ENCODE assay signal across 31 cellular contexts in the genomic region with DNA sequence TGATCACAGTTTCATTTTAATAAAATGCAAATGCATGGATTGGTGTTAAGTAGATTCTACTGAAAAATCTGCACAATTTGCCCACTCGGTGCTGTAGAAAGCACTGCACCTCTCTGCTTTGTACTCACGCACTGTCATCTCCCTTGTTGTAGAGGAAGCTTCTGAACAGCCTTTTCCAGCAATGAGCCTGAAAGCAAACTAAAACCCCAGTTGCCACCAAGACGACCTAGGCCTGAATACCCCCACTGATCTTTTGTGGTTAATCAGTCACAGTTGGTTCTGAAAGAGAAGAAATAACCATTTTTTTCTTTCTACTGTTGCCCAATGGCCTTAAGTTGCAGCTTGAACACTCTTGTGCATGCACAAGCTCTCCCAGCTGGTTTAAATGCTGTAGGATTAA.
"Had no signal": no experiment of that assay in that cellular context is flagged by ENCODE, and none has a peak within 500 bp of the region (broad histone marks: within the 10 kb centered on the region; RNA-seq: fewer than 3 reads in every experiment).

No MANE protein-coding gene starts in this region.

- H3K9me3 ChIP-seq: left lung, pancreas, prostate gland, stomach, testis, thyroid gland, transverse colon, upper lobe of left lung, vagina had no signal

- H3K9me3 Mint-ChIP-seq: mesothelial cell of epicardium; natural killer cell; nephron progenitor cell; stimulated activated naive B cell treated with anti-CD40 and anti-IgM and Interleukin-4, amounts not matched to agents 10 μg/mL and 1 μg/mL and 100 μg/mL, for 72 hours had no signal

- H3K27ac ChIP-seq: left lung, pancreas, prostate gland, skin epidermis, stomach, testis, thyroid gland, transverse colon, upper lobe of left lung, vagina had no signal

- DNase-seq: hippocampal formation; immature natural killer cell; kidney; left colon; left lung; mesendoderm; naive B cell; natural killer cell; nephron progenitor cell; pancreas; posterior cingulate gyrus; retina; right cardiac atrium; stimulated activated CD4-positive, alpha-beta T cell treated with anti-CD3 and anti-CD28 coated beads, Interleukin-12 subunit alpha, Interleukin-12 subunit beta, amount 100 ng/mL, for 4 hours; stimulated activated CD4-positive, alpha-beta T cell treated with anti-CD3 and anti-CD28 coated beads, Interleukin-15, amount 100 ng/mL, for 24 hours; stimulated activated CD4-positive, alpha-beta T cell treated with anti-CD3 and anti-CD28 coated beads, Interleukin-2, amount 100 ng/mL, for 24 hours; stimulated activated CD4-positive, alpha-beta T cell treated with anti-CD3 and anti-CD28 coated beads, Interleukin-4, amount 100 ng/mL, for 1 hour; stimulated activated naive B cell treated with anti-CD40 and anti-IgM and Interleukin-4, amounts not matched to agents 10 μg/mL and 1 μg/mL and 100 μg/mL, for 72 hours; stimulated activated naive CD8-positive, alpha-beta T cell treated with anti-CD3 and anti-CD28 coated beads, Interleukin-15, Interleukin-2, amounts not matched to agents 100 U/mL and 50 U/mL, for 24 hours; stomach; testis; thyroid gland; transverse colon; upper lobe of left lung had no signal

- H3K27me3 Mint-ChIP-seq: naive B cell; stimulated activated naive B cell treated with anti-CD40 and anti-IgM and Interleukin-4, amounts not matched to agents 10 μg/mL and 1 μg/mL and 100 μg/mL, for 72 hours had no signal

- H3K27ac Mint-ChIP-seq: immature natural killer cell; mesothelial cell of epicardium; naive B cell; natural killer cell; nephron progenitor cell; stimulated activated naive B cell treated with anti-CD40 and anti-IgM and Interleukin-4, amounts not matched to agents 10 μg/mL and 1 μg/mL and 100 μg/mL, for 72 hours had no signal

- H3K36me3 ChIP-seq: left lung, pancreas, prostate gland, stomach, thyroid gland, transverse colon, upper lobe of left lung, vagina had no signal

- FAIRE-seq: islet of Langerhans, kidney had no signal

- H3K4me1 ChIP-seq: left lung, pancreas, prostate gland, stomach, thyroid gland, transverse colon, upper lobe of left lung, vagina had no signal

- H3K36me3 Mint-ChIP-seq: immature natural killer cell; mesothelial cell of epicardium; naive B cell; natural killer cell; stimulated activated naive B cell treated with anti-CD40 and anti-IgM and Interleukin-4, amounts not matched to agents 10 μg/mL and 1 μg/mL and 100 μg/mL, for 72 hours had no signal

- H3K4me3 Mint-ChIP-seq: immature natural killer cell; mesothelial cell of epicardium; naive B cell; natural killer cell; nephron progenitor cell; stimulated activated naive B cell treated with anti-CD40 and anti-IgM and Interleukin-4, amounts not matched to agents 10 μg/mL and 1 μg/mL and 100 μg/mL, for 72 hours had no signal

- H3K27me3 ChIP-seq: left lung, pancreas, stomach, testis, thyroid gland, transverse colon, upper lobe of left lung, vagina had no signal

- ATAC-seq: left colon; left lung; natural killer cell; pancreas; right cardiac atrium; sciatic nerve; stimulated activated naive B cell treated with anti-CD40 and anti-IgM and Interleukin-4, amounts not matched to agents 10 μg/mL and 1 μg/mL and 100 μg/mL, for 72 hours; stimulated activated naive CD8-positive, alpha-beta T cell treated with anti-CD3 and anti-CD28 coated beads, Interleukin-15, Interleukin-2, amounts not matched to agents 100 U/mL and 50 U/mL, for 24 hours had no signal

- H3K4me1 Mint-ChIP-seq: immature natural killer cell; mesothelial cell of epicardium; naive B cell; natural killer cell; nephron progenitor cell; stimulated activated naive B cell treated with anti-CD40 and anti-IgM and Interleukin-4, amounts not matched to agents 10 μg/mL and 1 μg/mL and 100 μg/mL, for 72 hours had no signal

- H3K4me3 ChIP-seq: left lung, lung, pancreas, prostate gland, skin epidermis, stomach, testis, thyroid gland, transverse colon, upper lobe of left lung, vagina had no signal
